In genomic region chr11:129853508-129854228, GRCh38 we compare ENCODE assay signal across 9 cellular contexts. TPM values are rescaled to one million over a fixed set of nuclear protein-coding genes. Genes with fewer than 3 reads are reported as not detected.
DNase-seq lines count a peak whose midpoint lies in the region; ATAC-seq and TF ChIP-seq lines count a peak whose summit lies in the region.
"Had no signal": no experiment of that assay in that cellular context is flagged by ENCODE, and none has a peak within 500 bp of the region (broad histone marks: within the 10 kb centered on the region; RNA-seq: fewer than 3 reads in every experiment).

No MANE protein-coding gene starts in this region.

- peaks cover 3% of the 10 kb centered on the region for H3K36me3 Mint-ChIP-seq in type B pancreatic cell

- peak; percentile 18 for DNase-seq in ELR (ENCODE audit: low read depth)
- peak; percentile 1 for DNase-seq in NCI-H2227 treated with DMSO at 0.1 percent for 48 hours (lab: John Stamatoyannopoulos, UW)
- peak; percentile 78 for DNase-seq in activated T-helper 1 cell treated with Interleukin-2 at 50 U/mL for 16 hours (ENCODE audit: low read depth)
- peak; percentile 92 for DNase-seq in left lobe of liver (ENCODE audit: low spot score)
- no peak for DNase-seq in type B pancreatic cell (ENCODE audit: extremely low spot score, unreplicated experiment)
- no peak for DNase-seq in GM19238 (ENCODE audit: insufficient read length, low spot score)
- no peak for DNase-seq in NCI-H1694 (lab: John Stamatoyannopoulos, UW)
- DNase-seq in GM10266 (ENCODE audit: extremely low spot score) = no peak

- peak overlapping the region; percentile 65 for H3K4me3 Mint-ChIP-seq in type B pancreatic cell

- no peaks in the 10 kb centered on the region for H3K27me3 Mint-ChIP-seq in type B pancreatic cell

- ATAC-seq in left lobe of liver = peak; percentile 93

- TF ChIP-seq CTCF in type B pancreatic cell (conservative IDR thresholded peaks at IDR 0.05) (no peak), GM10266 (IDR thresholded peaks at IDR 0.05; ENCODE audit: control insufficient read depth, insufficient read depth, low read depth, missing control alignments) (no peak)

- H3K27ac Mint-ChIP-seq in type B pancreatic cell = peak overlapping the region; percentile 97

- H3K9me3 Mint-ChIP-seq in type B pancreatic cell = peaks cover 12% of the 10 kb centered on the region

- H3K4me1 Mint-ChIP-seq in type B pancreatic cell (ENCODE audit: unreplicated experiment) = peaks cover 27% of the 10 kb centered on the region

RNA-seq across cellular contexts. Expression of gene TMEM45B, which starts 38.0 kb away (rescaled TPM):
- 16.1 TPM for total RNA-seq in left lobe of liver
- 28.2 and 34.0 TPM in 2 replicates for total RNA-seq in type B pancreatic cell (ENCODE audit: low replicate concordance)
- total RNA-seq: thoracic aorta had no signal

RNA-seq across cellular contexts. Expression of gene NFRKB, which starts 41.7 kb away (rescaled TPM):
- 10.7 TPM for total RNA-seq in left lobe of liver
- total RNA-seq in type B pancreatic cell (ENCODE audit: low replicate concordance) = 37.9 and 49.0 TPM in 2 replicates

Comparison
In these comparisons a context has a peak if more than half of its experiments do, and no peak if none do; other contexts are left out.
1. DNase-seq: peak in ELR (single experiment), NCI-H2227 treated with DMSO at 0.1 percent for 48 hours (single experiment), activated T-helper 1 cell treated with Interleukin-2 at 50 U/mL for 16 hours (single experiment) and left lobe of liver (single experiment); none in type B pancreatic cell (single experiment), GM19238 (single experiment), NCI-H1694 (single experiment) and GM10266 (single experiment).